ENCODE assay signal across 9 cellular contexts in the genomic region with DNA sequence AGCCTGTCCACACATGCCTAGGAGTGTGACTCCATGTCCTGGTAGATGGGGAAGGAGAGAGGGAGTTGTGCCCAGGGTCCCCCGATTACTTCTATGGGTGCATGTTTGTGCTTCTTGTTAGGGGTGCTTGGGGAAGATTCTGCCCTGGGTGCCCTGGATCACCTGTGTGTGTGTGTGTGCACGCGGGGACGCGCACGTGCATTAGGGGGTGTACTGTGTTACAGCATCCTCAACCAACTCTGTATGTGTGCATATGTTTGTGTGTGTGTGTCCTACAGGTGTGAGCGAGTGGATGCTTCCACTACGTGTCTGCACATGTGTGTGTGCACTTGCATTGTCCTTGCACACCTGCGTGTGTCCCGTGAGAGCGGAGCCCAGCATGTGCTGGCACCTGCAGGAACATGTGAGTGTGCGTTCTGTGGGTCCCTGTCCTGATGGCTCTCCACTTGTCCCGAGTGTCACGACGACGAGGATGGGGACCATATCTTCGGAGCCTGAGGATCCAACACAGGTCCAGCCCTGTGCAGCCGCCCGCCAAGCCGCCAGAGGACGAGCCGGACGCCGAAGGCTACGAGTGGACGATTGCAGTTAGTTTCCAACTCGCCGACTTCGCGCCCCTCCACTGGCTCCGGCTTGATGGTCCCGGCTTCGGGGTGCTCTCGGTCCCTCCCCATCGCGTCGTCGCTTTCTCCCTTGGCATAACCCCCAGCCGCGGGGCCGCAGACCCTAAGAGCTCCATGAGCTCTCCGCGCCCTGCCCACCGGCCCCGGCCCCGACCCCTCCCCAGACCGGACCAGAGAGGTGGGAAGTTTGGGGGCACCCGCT. TPM values are rescaled to one million over a fixed set of nuclear protein-coding genes. Genes with fewer than 3 reads are reported as not detected.
DNase-seq lines count a peak whose midpoint lies in the region; ATAC-seq, FAIRE-seq and TF ChIP-seq lines count a peak whose summit lies in the region.
"Had no signal": no experiment of that assay in that cellular context is flagged by ENCODE, and none has a peak within 500 bp of the region (broad histone marks: within the 10 kb centered on the region; RNA-seq: fewer than 3 reads in every experiment).

No MANE protein-coding gene starts in this region.

- peaks cover 45% of the 10 kb centered on the region for H3K4me1 Mint-ChIP-seq in CD14-positive monocyte

- no peaks in the 10 kb centered on the region for H3K9me3 Mint-ChIP-seq in CD14-positive monocyte

- TF ChIP-seq CTCF in CD14-positive monocyte (IDR thresholded peaks at IDR 0.05), result no peak
- no peak for TF ChIP-seq CTCF in RWPE2 (IDR thresholded peaks at IDR 0.05; ENCODE audit: poor library complexity, severe bottlenecking)
- no peak for TF ChIP-seq CTCF in pancreas (IDR thresholded peaks at IDR 0.05)

- peak; percentile 7; the same call in 2 of the 3 replicates for ATAC-seq in RWPE2 (ENCODE audit: low read depth)
- peak; percentile 62 for ATAC-seq in Right ventricle myocardium superior (ENCODE audit: poor library complexity)
- peak; percentile 51 to 57 (median 55) for ATAC-seq in pancreas
- ATAC-seq in GM19324 (IDR thresholded peaks at IDR 0.05; ENCODE audit: low FRiP score, unreplicated experiment), result no peak
- ATAC-seq in GM19397 (IDR thresholded peaks at IDR 0.05; ENCODE audit: unreplicated experiment), result no peak

- H3K27ac ChIP-seq in RWPE2 (ENCODE audit: poor library complexity, severe bottlenecking) (no peak overlapping the region), pancreas (no peak overlapping the region)

- H3K9me3 ChIP-seq in RWPE2 (ENCODE audit: severe bottlenecking), result no peaks in the 10 kb centered on the region
- H3K9me3 ChIP-seq in pancreas, result no peaks in the 10 kb centered on the region

- H3K27me3 Mint-ChIP-seq in CD14-positive monocyte (ENCODE audit: low read depth in 3 of 3), result peaks cover 11 to 15% (median 14%) of the 10 kb centered on the region in 3 donors

- 17 to 23% methylated on average over 36 to 48 of the region's 48 CpGs for WGBS in pancreas, 2 donors

- H3K4me3 Mint-ChIP-seq in CD14-positive monocyte, result peak overlapping the region; percentile 77 to 94

- H3K4me1 ChIP-seq in RWPE2 (ENCODE audit: insufficient read depth, poor library complexity, severe bottlenecking) (no peaks in the 10 kb centered on the region), pancreas (no peaks in the 10 kb centered on the region)

- no peak for TF ChIP-seq POLR2A in erythroblast (IDR thresholded peaks at IDR 0.05; ENCODE audit: low read length)

- no peaks in the 10 kb centered on the region for H3K36me3 ChIP-seq in RWPE2 (ENCODE audit: low read depth)
- H3K36me3 ChIP-seq in pancreas, result no peaks in the 10 kb centered on the region

- peaks cover 0 to 4% of the 10 kb centered on the region in 2 donors for H3K36me3 Mint-ChIP-seq in CD14-positive monocyte

- no peak for DNase-seq in CD14-positive monocyte (ENCODE audit: low spot score)
- DNase-seq in RWPE2 (ENCODE audit: low spot score), result peak; percentile 64
- DNase-seq in Right ventricle myocardium superior, result peak; percentile 53
- peak in 3 of 6 donors; percentile 42 to 87 (median 77) for DNase-seq in pancreas
- no peak for DNase-seq in cerebellar cortex (ENCODE audit: low spot score)
- DNase-seq in erythroblast (lab: John Stamatoyannopoulos, UW), result no peak
- DNase-seq: NCI-H1092 treated with DMSO at 0.1 percent for 48 hours had no signal

- FAIRE-seq in pancreas (lab: Jason Lieb, UNC), result no peak

- H3K27ac Mint-ChIP-seq in CD14-positive monocyte, result peak overlapping the region; percentile 4 to 88 (median 78)

- H3K27me3 ChIP-seq in RWPE2 (ENCODE audit: insufficient read depth, poor library complexity, severe bottlenecking) (peaks cover 31% of the 10 kb centered on the region), pancreas (no peaks in the 10 kb centered on the region)

- intact Hi-C loops in CD14-positive monocyte (cut with micrococcal nuclease), result loop anchor here in 1 of 2 donors (5.0 kb wide), 1 partner anchor 35 kb away; no protein-coding TSS in a partner anchor
- intact Hi-C loops in Right ventricle myocardium superior (cut with DNase I), result no loop called here
- intact Hi-C loops in pancreas (cut with DNase I), result loop anchor here in 1 of 3 donors (5.0 kb wide), 1 partner anchor 60 kb away; no protein-coding TSS in a partner anchor

- H3K4me3 ChIP-seq in RWPE2 (ENCODE audit: severe bottlenecking), result peak overlapping the region; percentile 40
- peak overlapping the region; percentile 38 to 88 (median 56) for H3K4me3 ChIP-seq in pancreas

RNA-seq across cellular contexts. Expression of a gene that starts 6.0 kb away (rescaled TPM):
- polyA plus RNA-seq in CD14-positive monocyte, result not detected
- 2.2 TPM for total RNA-seq in Right ventricle myocardium superior
- total RNA-seq in pancreas, result 1 to 10 TPM; 2.2 to 5.7 (median 3.4) TPM
- 1 to 10 TPM; 3.9 to 4.5 TPM for polyA plus RNA-seq in pancreas

RNA-seq across cellular contexts. Expression of a gene that starts 14.2 kb away (rescaled TPM):
- 100 to 1,000 TPM in 1 of 2 donors, 10 to 100 TPM in 1; 57.7 to 137 TPM for polyA plus RNA-seq in CD14-positive monocyte
- total RNA-seq in Right ventricle myocardium superior, result not detected
- total RNA-seq in pancreas, result under 1 TPM in 3 of 6 donors, not detected in 3; 0.32 to 0.44 (median 0.43) TPM
- under 1 TPM in 1 of 2 donors, not detected in 1; 0.38 TPM for polyA plus RNA-seq in pancreas

RNA-seq across cellular contexts. Expression of a gene that starts 28.5 kb away (rescaled TPM):
- 10 to 100 TPM; 24.8 to 25.3 TPM for polyA plus RNA-seq in CD14-positive monocyte
- total RNA-seq in Right ventricle myocardium superior, result not detected
- under 1 TPM in 2 of 6 donors, not detected in 4; 0.76 to 0.90 TPM for total RNA-seq in pancreas
- under 1 TPM in 1 of 2 donors, not detected in 1; 0.16 TPM for polyA plus RNA-seq in pancreas

Comparison
In these comparisons a context has a peak if more than half of its experiments do, and no peak if none do; other contexts are left out.
1. DNase-seq: peak in RWPE2 (single experiment) and Right ventricle myocardium superior (single experiment); none in CD14-positive monocyte (single experiment), cerebellar cortex (single experiment) and erythroblast (0 of 2).
2. ATAC-seq: peak in RWPE2 (single experiment), Right ventricle myocardium superior (single experiment) and pancreas (4 of 4); none in GM19324 (single experiment) and GM19397 (single experiment).